Comparison of ENCODE assay signal across 1 cellular context in genomic region chr6:166956444-166957086, GRCh38.
TF ChIP-seq lines count a peak whose summit lies in the region.

RNASET2 (minus strand) TSS chr6:166956550; CDS start chr6:166956182, 368 bp downstream.

TF ChIP-seq in HepG2, 621 proteins besides CTCF, POLR2A, EP300 and RAD21 (continued from another document):
- peak; percentile 81 for TF ChIP-seq HBP1 (CRISPR knock-in tag; IDR thresholded peaks at IDR 0.05; ENCODE audit: low read depth)
TF ChIP-seq in HepG2: peak in this region for 300.
